8 cellular contexts compared by ENCODE assay signal in genomic region chr16:30760577-30761426, GRCh38. TPM values are rescaled to one million over a fixed set of nuclear protein-coding genes. Genes with fewer than 3 reads are reported as not detected.
A peak's percentile ranks its signal among the peaks of the same experiment; 100 is the strongest.
DNase-seq lines count a peak whose midpoint lies in the region; ATAC-seq, FAIRE-seq and TF ChIP-seq lines count a peak whose summit lies in the region.

No MANE protein-coding gene starts in this region.

- H3K36me3 ChIP-seq in H7 (replicated peaks; ENCODE audit: control insufficient read depth, insufficient read depth, low read length): peaks cover 23% of the 10 kb centered on the region

- no peaks in the 10 kb centered on the region for H3K9me3 Mint-ChIP-seq in T-cell
- peaks cover 7% of the 10 kb centered on the region for H3K9me3 Mint-ChIP-seq in glutamatergic neuron (ENCODE audit: unreplicated experiment)

- DNase-seq in H7 (no peak), T-cell (no peak), glutamatergic neuron (peak; percentile 60), skeletal muscle cell (ENCODE audit: low read depth) (no peak), HTR-8/SVneo (ENCODE audit: insufficient read length, low spot score) (no peak)
- DNase-seq in stimulated activated CD4-positive, alpha-beta T cell treated with anti-CD3 and anti-CD28 coated beads, Interleukin-2, amount 100 ng/mL, for 24 hours: no peak

- CTCF ChIA-PET in T-cell (lab: Charles Lee): no interaction called here

- ATAC-seq in T-cell (replicated peaks in 1 of 4): no peak
- no peak for ATAC-seq in GM19463 (IDR thresholded peaks at IDR 0.05; ENCODE audit: unreplicated experiment)
- ATAC-seq in HG02571 (IDR thresholded peaks at IDR 0.05; ENCODE audit: unreplicated experiment): no peak

- FAIRE-seq in HTR-8/SVneo (lab: Jason Lieb, UNC): no peak

- H3K4me1 Mint-ChIP-seq in T-cell (peaks cover 28 to 37% (median 35%) of the 10 kb centered on the region in 3 donors), glutamatergic neuron (ENCODE audit: low read depth, unreplicated experiment) (peaks cover 13% of the 10 kb centered on the region)

- no peaks in the 10 kb centered on the region for H3K27me3 Mint-ChIP-seq in T-cell
- peaks cover 7% of the 10 kb centered on the region for H3K27me3 Mint-ChIP-seq in glutamatergic neuron (ENCODE audit: unreplicated experiment)

- peaks cover 23% of the 10 kb centered on the region for H3K36me3 Mint-ChIP-seq in T-cell
- peaks cover 6% of the 10 kb centered on the region for H3K36me3 Mint-ChIP-seq in glutamatergic neuron (ENCODE audit: unreplicated experiment)

- H3K27me3 ChIP-seq in H7 (ENCODE audit: control insufficient read depth, insufficient read depth, low read length): no peaks in the 10 kb centered on the region

- POLR2A ChIA-PET in T-cell (lab: Charles Lee): interaction anchor here in 1 of 2 donors (0.8 kb wide), 1 partner anchor 36 kb away, joined by 5 read pairs; no protein-coding TSS in a partner anchor

- H3K27ac Mint-ChIP-seq in T-cell (peak overlapping the region; percentile 32 to 89), glutamatergic neuron (ENCODE audit: unreplicated experiment) (peak overlapping the region; percentile 56)

- TF ChIP-seq CTCF in glutamatergic neuron (IDR thresholded peaks at IDR 0.05; ENCODE audit: partially characterized antibody, unreplicated experiment): no peak

- peak overlapping the region; percentile 93 to 96 (median 96) for H3K4me3 Mint-ChIP-seq in T-cell
- peak overlapping the region; percentile 93 for H3K4me3 Mint-ChIP-seq in glutamatergic neuron (ENCODE audit: unreplicated experiment)

- peak overlapping the region; percentile 76 for H3K4me3 ChIP-seq in H7 (ENCODE audit: insufficient read depth, low read depth, low read length)
- H3K4me3 ChIP-seq in skeletal muscle cell (ENCODE audit: low read depth, low read length): peak overlapping the region; percentile 97

RNA-seq across cellular contexts. Expression of gene CFAP119, which starts 1.1 kb away (rescaled TPM):
- total RNA-seq in H7 (2014; rRNA removed; shearing (Covaris generic)): 1.5 and 2.1 TPM in 2 replicates
- total RNA-seq in T-cell (1 to 10 TPM; 1.3 to 3.1 (median 2.7) TPM), glutamatergic neuron (ENCODE audit: unreplicated experiment) (10.9 TPM)

RNA-seq across cellular contexts. Expression of gene RNF40, which starts 1.3 kb away (rescaled TPM):
- 72.6 and 72.9 TPM in 2 replicates for total RNA-seq in H7 (2014; rRNA removed; shearing (Covaris generic))
- total RNA-seq in T-cell (100 to 1,000 TPM in 1 of 5 donors, 10 to 100 TPM in 4; 55.7 to 106 (median 95.9) TPM), glutamatergic neuron (ENCODE audit: unreplicated experiment) (182 TPM)

RNA-seq across cellular contexts. Expression of gene PHKG2, which starts 12.6 kb away (rescaled TPM):
- total RNA-seq in H7 (2014; rRNA removed; shearing (Covaris generic)): 27.0 and 32.0 TPM in 2 replicates
- total RNA-seq in T-cell: 10 to 100 TPM; 36.4 to 57.8 (median 48.9) TPM
- 32.6 TPM for total RNA-seq in glutamatergic neuron (ENCODE audit: unreplicated experiment)

RNA-seq across cellular contexts. Expression of gene ZNF629, which starts 26.2 kb away (rescaled TPM):
- total RNA-seq in H7 (2014; rRNA removed; shearing (Covaris generic)): 15.1 and 16.0 TPM in 2 replicates
- 1 to 10 TPM; 2.4 to 7.6 (median 4.4) TPM for total RNA-seq in T-cell
- 42.5 TPM for total RNA-seq in glutamatergic neuron (ENCODE audit: unreplicated experiment)
